Comparison of ENCODE assay signal across 13 cellular contexts in genomic region chr1:154866257-154866994, GRCh38. TPM values are rescaled to one million over a fixed set of nuclear protein-coding genes. Genes with fewer than 3 reads are reported as not detected.
DNase-seq lines count a peak whose midpoint lies in the region; ATAC-seq and TF ChIP-seq lines count a peak whose summit lies in the region.
"Had no signal": no experiment of that assay in that cellular context is flagged by ENCODE, and none has a peak within 500 bp of the region (broad histone marks: within the 10 kb centered on the region; RNA-seq: fewer than 3 reads in every experiment).

No MANE protein-coding gene starts in this region.

- peaks cover 84 to 99% (median 97%) of the 10 kb centered on the region in 10 experiments for H3K4me1 ChIP-seq in BLaER1 treated with 17β-estradiol and CSF1 and Interleukin-3, amounts not matched to agents 10 nM and 100 nM

- TF ChIP-seq CTCF in astrocyte of the spinal cord (IDR thresholded peaks at IDR 0.05; ENCODE audit: low read depth, low read length) = no peak

- no peak overlapping the region for H3K4me3 ChIP-seq in BLaER1 treated with 17β-estradiol and CSF1 and Interleukin-3, amounts not matched to agents 10 nM and 100 nM
- H3K4me3 ChIP-seq in H7 (ENCODE audit: insufficient read depth, low read depth, low read length) (no peak overlapping the region), astrocyte of the spinal cord (ENCODE audit: low read depth, low read length) (no peak overlapping the region)
- H3K4me3 ChIP-seq: SJSA1 had no signal

- H3K9ac ChIP-seq in BLaER1 treated with 17β-estradiol and CSF1 and Interleukin-3, amounts not matched to agents 10 nM and 100 nM = no peak overlapping the region

- in situ Hi-C loops in astrocyte of the spinal cord (cut with HindIII; ENCODE audit: low sequenced_read_pairs) = no loop called here

- no peaks in the 10 kb centered on the region for H3K9me3 ChIP-seq in BLaER1 treated with 17β-estradiol and CSF1 and Interleukin-3, amounts not matched to agents 10 nM and 100 nM (replicated peaks in 1 of 11)
- H3K9me3 ChIP-seq: SJSA1, thoracic aorta had no signal

- CTCF ChIA-PET in HEK293T (lab: Yijun Ruan, JAX) = interaction anchor here (0.6 to 1.2 kb wide), 5 partner anchors 12 to 221 kb away, joined by 3 to 6 read pairs (median 4); no protein-coding TSS in a partner anchor

- H3K4me2 ChIP-seq in BLaER1 treated with 17β-estradiol and CSF1 and Interleukin-3, amounts not matched to agents 10 nM and 100 nM = peak overlapping the region; percentile 67 to 88 (median 80)

- H3K36me3 ChIP-seq in BLaER1 treated with 17β-estradiol and CSF1 and Interleukin-3, amounts not matched to agents 10 nM and 100 nM = no peaks in the 10 kb centered on the region
- H3K36me3 ChIP-seq in H7 (replicated peaks; ENCODE audit: control insufficient read depth, insufficient read depth, low read length) = no peaks in the 10 kb centered on the region
- H3K36me3 ChIP-seq: SJSA1, thoracic aorta had no signal

- POLR2A ChIA-PET in HEK293T (lab: Yijun Ruan, JAX) = interaction anchor here (1.4 kb wide), 1 partner anchor 37 kb away, joined by 4 read pairs; no protein-coding TSS in a partner anchor

- DNase-seq in H7 = peak; percentile 71
- DNase-seq in astrocyte of the spinal cord (ENCODE audit: low read depth, low spot score) = peak; percentile 32
- peak; percentile 40 for DNase-seq in myocyte (ENCODE audit: low read depth)
- DNase-seq in HEK293T (ENCODE audit: extremely low spot score) = no peak
- DNase-seq in D341Med (ENCODE audit: low spot score) = no peak
- DNase-seq in DMS79 (lab: John Stamatoyannopoulos, UW) = no peak
- DNase-seq: activated gamma-delta T cell treated with Interleukin-2 at 50 U/mL for 16 hours, cortex of kidney had no signal

- H3K27ac ChIP-seq in BLaER1 treated with 17β-estradiol and CSF1 and Interleukin-3, amounts not matched to agents 10 nM and 100 nM = no peak overlapping the region
- H3K27ac ChIP-seq: SJSA1, thoracic aorta had no signal

- no peak for ATAC-seq in GM21737 (IDR thresholded peaks at IDR 0.05; ENCODE audit: unreplicated experiment)

- peaks cover 43 to 54% (median 48%) of the 10 kb centered on the region in 11 experiments for H3K27me3 ChIP-seq in BLaER1 treated with 17β-estradiol and CSF1 and Interleukin-3, amounts not matched to agents 10 nM and 100 nM
- peaks cover 36% of the 10 kb centered on the region for H3K27me3 ChIP-seq in H7 (ENCODE audit: control insufficient read depth, insufficient read depth, low read length)

- peaks cover 0 to 15% (median 0%) of the 10 kb centered on the region in 11 experiments; a peak in 6 of 22 replicates for H4K20me1 ChIP-seq in BLaER1 treated with 17β-estradiol and CSF1 and Interleukin-3, amounts not matched to agents 10 nM and 100 nM

TF ChIP-seq in HEK293T, 16 proteins besides CTCF, POLR2A, EP300 and RAD21:
- TF ChIP-seq ELF4 (IDR thresholded peaks at IDR 0.05) (no peak), L3MBTL2 (conservative IDR thresholded peaks at IDR 0.05) (no peak), ZNF384 (IDR thresholded peaks at IDR 0.05) (no peak), FOXK2 (IDR thresholded peaks at IDR 0.05) (no peak), LEF1 (IDR thresholded peaks at IDR 0.05; ENCODE audit: borderline replicate concordance) (no peak), FOXA1 (IDR thresholded peaks at IDR 0.05) (no peak), CTBP1 (IDR thresholded peaks at IDR 0.05; ENCODE audit: borderline replicate concordance) (no peak), TARDBP (IDR thresholded peaks at IDR 0.05) (no peak), HDGF (IDR thresholded peaks at IDR 0.05; ENCODE audit: borderline replicate concordance) (no peak), SUZ12 (IDR thresholded peaks at IDR 0.05) (no peak), FOXM1 (IDR thresholded peaks at IDR 0.05; ENCODE audit: borderline replicate concordance) (no peak), ARNT (IDR thresholded peaks at IDR 0.05) (no peak), BHLHE40 (IDR thresholded peaks at IDR 0.05; ENCODE audit: borderline replicate concordance) (no peak), SP1 (IDR thresholded peaks at IDR 0.05) (no peak), NFRKB (IDR thresholded peaks at IDR 0.05) (no peak), PKNOX1 (IDR thresholded peaks at IDR 0.05) (no peak)

RNA-seq across cellular contexts. Expression of gene KCNN3, which starts 3.7 kb away (rescaled TPM):
- total RNA-seq in H7 (2014; rRNA removed; shearing (Covaris generic)) = 0.18 and 0.62 TPM in 2 replicates
- total RNA-seq in myocyte = 30.8 and 41.3 TPM in 2 replicates
- polyA plus RNA-seq in myocyte (2012) = 5.5 TPM
- total RNA-seq: fibroblast of villous mesenchyme, SJSA1 had no signal

Comparison
In these comparisons a context has a peak if more than half of its experiments do, and no peak if none do; other contexts are left out.
1. DNase-seq: peak in H7 (single experiment), astrocyte of the spinal cord (single experiment) and myocyte (single experiment); none in HEK293T (single experiment), D341Med (single experiment) and DMS79 (single experiment).
2. RNA of gene KCNN3, which starts 3.7 kb away (total RNA-seq): 30.8 to 41.3 TPM in myocyte; 0.18 to 0.62 TPM in H7; every median in the first group is over 10 times any median in the second.